Comparison of ENCODE assay signal across 8 cellular contexts in the genomic region with DNA sequence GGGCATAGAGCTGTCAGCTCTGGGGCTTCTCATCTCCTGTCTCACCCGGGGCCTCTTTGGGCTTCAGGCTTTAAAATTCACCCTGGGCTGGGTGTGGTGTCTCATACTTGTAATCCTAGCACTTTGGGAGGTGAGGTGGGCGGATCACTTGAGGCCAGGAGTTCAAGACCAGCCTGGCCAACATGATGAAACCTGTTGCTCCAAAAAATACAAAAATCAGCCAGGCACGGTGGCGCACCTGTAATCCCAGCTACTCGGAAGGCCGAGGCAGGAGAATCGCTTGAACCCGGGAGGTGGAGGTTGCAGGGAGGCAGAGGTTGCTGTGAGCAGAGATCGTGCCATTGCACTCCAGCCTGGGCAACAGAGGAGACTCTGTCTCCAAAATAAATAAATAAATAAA. TPM values are rescaled to one million over a fixed set of nuclear protein-coding genes. Genes with fewer than 3 reads are reported as not detected.
DNase-seq lines count a peak whose midpoint lies in the region; ATAC-seq and TF ChIP-seq lines count a peak whose summit lies in the region.
"Not testable (repeated sequence)": the region's sequence is repeated elsewhere in the genome, so short reads cannot be mapped to it uniquely, and the experiment has no call there.
"Had no signal": no experiment of that assay in that cellular context is flagged by ENCODE, and none has a peak within 500 bp of the region (broad histone marks: within the 10 kb centered on the region; RNA-seq: fewer than 3 reads in every experiment).

No MANE protein-coding gene starts in this region.

- not testable (repeated sequence) for TF ChIP-seq CTCF in HEK293 (tag by site-specific recombination; IDR thresholded peaks at IDR 0.05); OCI-LY3 (IDR thresholded peaks at IDR 0.05; ENCODE audit: low read depth, low read length); left ventricle myocardium inferior (IDR thresholded peaks at IDR 0.05; ENCODE audit: borderline replicate concordance); right atrium auricular region (IDR thresholded peaks at IDR 0.05)

- peaks cover 17% of the 10 kb centered on the region for H3K27me3 ChIP-seq in OCI-LY3 (ENCODE audit: low read depth, low read length)
- not testable (repeated sequence) for H3K27me3 ChIP-seq in left ventricle myocardium inferior (ENCODE audit: low read depth); right atrium auricular region; right cardiac atrium (ENCODE audit: control insufficient read depth, insufficient read depth)

- H2AFZ ChIP-seq in OCI-LY3 (ENCODE audit: low read depth, low read length) = 0 out of 2 replicates have a peak overlapping the region, but pooled peaks have one; percentile 11

- not testable (repeated sequence) for H3K36me3 ChIP-seq in HEK293 (ENCODE audit: control insufficient read depth in 2 of 2, insufficient read depth in 1 of 2, low read length in 2 of 2); OCI-LY3 (replicated peaks; ENCODE audit: low read depth, low read length); left ventricle myocardium inferior; right atrium auricular region

- not testable (repeated sequence) for H3K79me2 ChIP-seq in OCI-LY3 (ENCODE audit: low read length)

- H3K9ac ChIP-seq in OCI-LY3 (ENCODE audit: low read length) = not testable (repeated sequence)

- POLR2A ChIA-PET in HEK293 (lab: Yijun Ruan, JAX) = interaction anchor here (1.5 kb wide), 1 partner anchor 36 kb away, joined by 5 read pairs; the partner anchor contains the start of gene ZNF574

- intact Hi-C loops in left ventricle myocardium inferior (cut with micrococcal nuclease); right cardiac atrium (cut with DNase I): not testable (repeated sequence)

- not testable (repeated sequence) for H3K4me3 ChIP-seq in HEK293 (ENCODE audit: low read depth, low read length); OCI-LY3 (ENCODE audit: low read length); left ventricle myocardium inferior; right atrium auricular region; right cardiac atrium (ENCODE audit: low read length)

- CTCF ChIA-PET in HEK293 (lab: Yijun Ruan, JAX) = interaction anchor here (0.5 to 4.3 kb wide), 5 partner anchors 9 to 1066 kb away, joined by 3 to 37 read pairs (median 4); partner anchors contain the start of gene RPS19

- H3K27ac ChIP-seq in HEK293 (ENCODE audit: extremely low read depth, low read depth, low read length); OCI-LY3 (ENCODE audit: low read length): not testable (repeated sequence)
- H3K27ac ChIP-seq in left ventricle myocardium inferior (replicated peaks) (peak overlapping the region; percentile 93), right atrium auricular region (peak overlapping the region; percentile 82 to 94), right cardiac atrium (ENCODE audit: low read length) (peak overlapping the region; percentile 48)

- H3K9me3 ChIP-seq in HEK293 (ENCODE audit: control insufficient read depth, insufficient read depth, low read depth, low read length); OCI-LY3 (ENCODE audit: insufficient read depth, low read length); left ventricle myocardium inferior (replicated peaks); right atrium auricular region; right cardiac atrium (ENCODE audit: control insufficient read depth, low read length): not testable (repeated sequence)

- H3K4me1 ChIP-seq in HEK293 (ENCODE audit: control insufficient read depth, insufficient read depth, low read length); OCI-LY3 (ENCODE audit: low read length); right cardiac atrium (ENCODE audit: control insufficient read depth, insufficient read depth, low read length): not testable (repeated sequence)
- peaks cover 38% of the 10 kb centered on the region for H3K4me1 ChIP-seq in left ventricle myocardium inferior
- peaks cover 0 to 15% of the 10 kb centered on the region in 2 donors for H3K4me1 ChIP-seq in right atrium auricular region

- not testable (repeated sequence) for H4K20me1 ChIP-seq in OCI-LY3 (ENCODE audit: insufficient read depth, low read length)

- 88% methylated on average over 9 of the region's 9 CpGs for WGBS in right cardiac atrium

- not testable (repeated sequence) for ATAC-seq in right cardiac atrium

- not testable (repeated sequence) for DNase-seq in left ventricle myocardium inferior; right atrium auricular region (ENCODE audit: low spot score); right cardiac atrium

- not testable (repeated sequence) for H3K4me2 ChIP-seq in OCI-LY3 (ENCODE audit: low read length)

TF ChIP-seq in HEK293, 187 proteins besides CTCF, POLR2A, EP300 and RAD21:
- TF ChIP-seq ZFHX2 (tag by site-specific recombination; conservative IDR thresholded peaks at IDR 0.05) (peak; percentile 73), KLF1 (tag by site-specific recombination; IDR thresholded peaks at IDR 0.05) (peak; percentile 20; the same call in 1 of the 2 replicates), SCRT1 (tag by site-specific recombination; IDR thresholded peaks at IDR 0.05; ENCODE audit: borderline replicate concordance) (peak; percentile 58; the same call in 1 of the 2 replicates), SCRT2 (tag by site-specific recombination; IDR thresholded peaks at IDR 0.05) (peak; percentile 95)

RNA-seq across cellular contexts. Expression of gene GRIK5, which starts 29.5 kb away (rescaled TPM):
- 2.1 TPM for total RNA-seq in left ventricle myocardium inferior
- total RNA-seq in right atrium auricular region = 10 to 100 TPM in 1 of 2 donors, 1 to 10 TPM in 1; 8.1 to 17.1 TPM
- 10 to 100 TPM; 12.5 to 18.3 (median 14.6) TPM for total RNA-seq in right cardiac atrium
- 8.9 TPM for polyA plus RNA-seq in right cardiac atrium
- polyA plus RNA-seq: CD4-positive, alpha-beta memory T cell; CD8-positive, alpha-beta memory T cell had no signal

RNA-seq across cellular contexts. Expression of gene ZNF574, which starts 35.5 kb away (rescaled TPM):
- total RNA-seq in left ventricle myocardium inferior = 7.1 TPM
- total RNA-seq in right atrium auricular region = 10 to 100 TPM in 1 of 2 donors, 1 to 10 TPM in 1; 8.1 to 13.6 TPM
- total RNA-seq in right cardiac atrium = 1 to 10 TPM; 8.4 to 9.3 (median 8.5) TPM
- polyA plus RNA-seq in right cardiac atrium = 5.2 TPM

RNA-seq across cellular contexts. Expression of gene ATP1A3, which starts 46.5 kb away (rescaled TPM):
- 375 TPM for total RNA-seq in left ventricle myocardium inferior
- 100 to 1,000 TPM in 1 of 2 donors, 10 to 100 TPM in 1; 81.4 to 223 TPM for total RNA-seq in right atrium auricular region
- 100 to 1,000 TPM; 194 to 295 (median 234) TPM for total RNA-seq in right cardiac atrium
- polyA plus RNA-seq in right cardiac atrium = 104 TPM
- polyA plus RNA-seq: AG04450 had no signal
